In the genomic region with DNA sequence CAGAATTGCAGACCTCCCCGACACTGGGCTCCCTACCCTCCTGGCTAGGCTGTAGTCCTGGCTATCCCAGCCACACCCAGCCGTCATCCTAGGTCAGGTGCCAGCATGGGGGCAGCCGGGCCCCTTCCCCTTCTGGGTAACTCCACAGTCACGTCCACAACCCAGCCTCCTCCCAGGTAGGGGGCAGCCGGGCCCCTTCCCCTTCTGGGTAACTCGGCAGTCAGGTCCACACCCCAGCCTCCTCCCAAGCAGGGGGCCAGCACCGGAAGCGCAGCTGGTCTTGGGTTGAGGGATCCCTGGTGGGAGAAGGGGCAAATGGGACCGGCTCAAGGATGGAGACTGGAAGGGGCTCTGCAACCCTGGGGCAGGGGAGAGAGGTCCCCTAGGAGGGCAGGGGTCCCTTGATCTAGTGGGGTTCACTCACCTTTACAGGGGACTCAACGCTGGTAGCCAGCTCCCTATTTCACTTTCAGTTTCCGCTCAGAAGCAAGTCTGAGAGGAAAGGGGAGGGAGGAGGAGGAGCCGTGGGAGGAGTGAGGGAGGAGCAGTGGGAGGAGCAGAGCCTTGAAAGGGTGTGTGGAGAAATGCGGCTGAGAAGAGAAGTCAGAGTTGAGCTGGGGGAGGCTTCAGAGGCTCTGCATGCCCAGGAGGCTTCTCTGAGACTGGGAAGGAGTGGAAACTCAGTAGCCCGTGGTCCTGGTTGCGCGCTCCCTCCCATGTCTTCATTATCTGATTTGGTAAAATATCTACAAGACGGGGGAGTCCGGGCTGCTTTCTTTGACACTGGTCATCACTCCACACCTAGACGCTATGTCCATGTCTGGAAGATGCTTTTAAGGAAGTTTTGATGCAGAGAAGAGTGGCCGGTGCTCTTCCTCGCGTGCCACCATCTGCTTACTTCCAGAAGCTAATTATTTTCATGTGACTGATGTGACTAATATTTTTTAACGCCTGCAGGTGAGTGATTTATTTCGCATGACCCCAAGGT, we compare ENCODE assay signal across 8 cellular contexts. TPM values are rescaled to one million over a fixed set of nuclear protein-coding genes. Genes with fewer than 3 reads are reported as not detected.
DNase-seq lines count a peak whose midpoint lies in the region; ATAC-seq and TF ChIP-seq lines count a peak whose summit lies in the region.

TSS of gene TRIM21 (minus strand) at position 494 of the 988 bp plus-strand sequence. CDS start 3,293 bp downstream, outside the sequence.

- TF ChIP-seq CTCF in DND-41 (IDR thresholded peaks at IDR 0.05; ENCODE audit: borderline replicate concordance, extremely low read depth, low read length, poor library complexity, severe bottlenecking): peak; percentile 9
- no peak for TF ChIP-seq CTCF in IMR-90 (conservative IDR thresholded peaks at IDR 0.05; ENCODE audit: low read depth, low read length)
- TF ChIP-seq CTCF in omental fat pad (IDR thresholded peaks at IDR 0.05): no peak
- no peak for TF ChIP-seq CTCF in testis (IDR thresholded peaks at IDR 0.05)

- no peak within 1 kb of the TSS for H2AK5ac ChIP-seq in IMR-90 (ENCODE audit: low read depth, low read length)

- H4K20me1 ChIP-seq in DND-41 (ENCODE audit: insufficient read depth, low read length) (no peaks in the 10 kb centered on the region), IMR-90 (ENCODE audit: insufficient read depth, low read length) (no peaks in the 10 kb centered on the region)

- H2BK20ac ChIP-seq in IMR-90 (ENCODE audit: low read depth, low read length): no peak within 1 kb of the TSS

- H3K14ac ChIP-seq in IMR-90 (replicated peaks; ENCODE audit: low read depth, low read length): peak within 1 kb of the TSS; percentile 83; the same call in 1 of the 2 replicates

- H2BK5ac ChIP-seq in IMR-90 (ENCODE audit: low read depth, low read length, poor library complexity, severe bottlenecking): peak within 1 kb of the TSS; percentile 56

- H3K27me3 ChIP-seq in DND-41 (ENCODE audit: insufficient read depth, low read length, poor library complexity): no peaks in the 10 kb centered on the region
- H3K27me3 ChIP-seq in IMR-90 (ENCODE audit: control insufficient read depth, insufficient read depth, low read length): no peaks in the 10 kb centered on the region
- H3K27me3 ChIP-seq in testis: no peaks in the 10 kb centered on the region

- peak within 1 kb of the TSS; percentile 53; the same call in 1 of the 2 replicates for H3K56ac ChIP-seq in IMR-90 (ENCODE audit: extremely low read depth, insufficient read depth, low read length)

- intact Hi-C loops in IMR-90 (cut with micrococcal nuclease): loop anchor here (5.0 kb wide), 1 partner anchor 206 kb away; no protein-coding TSS in a partner anchor
- intact Hi-C loops in testis (cut with DNase I; ENCODE audit: low total_unique reads): no loop called here

- 20% methylated on average over 2 of the region's 24 CpGs; no CpG with 5 or more reads in 1 of the 2 experiments for WGBS in IMR-90 (ENCODE audit: extremely low coverage in 2 of 2, insufficient read length in 1 of 2), 2 experiments
- WGBS in testis, 2 donors: 7% methylated on average over 20 to 24 of the region's 24 CpGs

- H2AFZ ChIP-seq in DND-41 (ENCODE audit: low read depth, low read length) (peak within 1 kb of the TSS; percentile 98), IMR-90 (replicated peaks; ENCODE audit: low read length, poor library complexity) (peak within 1 kb of the TSS; percentile 99)

- H3K4ac ChIP-seq in IMR-90 (ENCODE audit: low read depth, low read length): 0 out of 2 replicates have a peak within 1 kb of the TSS, but pooled peaks have one; percentile 73

- in situ Hi-C loops in IMR-90 (cut with MboI; ENCODE audit: low sequenced_read_pairs): no loop called here

- peak within 1 kb of the TSS; percentile 74 for H2AK9ac ChIP-seq in IMR-90 (replicated peaks; ENCODE audit: low read depth, low read length, poor library complexity)

- peak within 1 kb of the TSS; percentile 69 to 74; a peak in 3 of 4 replicates for H4K8ac ChIP-seq in IMR-90 (ENCODE audit: low read depth in 2 of 2, low read length in 2 of 2)

- H3K9ac ChIP-seq in DND-41 (ENCODE audit: low read depth, low read length): peak within 1 kb of the TSS; percentile 78
- H3K9ac ChIP-seq in IMR-90 (ENCODE audit: low read depth, low read length): peak within 1 kb of the TSS; percentile 91

- H3K4me2 ChIP-seq in DND-41 (ENCODE audit: insufficient read depth, low read length): peak within 1 kb of the TSS; percentile 77
- H3K4me2 ChIP-seq in IMR-90 (ENCODE audit: low read depth, low read length): peak within 1 kb of the TSS; percentile 83

- H3K18ac ChIP-seq in IMR-90 (ENCODE audit: low read depth, low read length): peak within 1 kb of the TSS; percentile 78; the same call in 1 of the 2 replicates

- CTCF ChIA-PET in IMR-90 (lab: Yijun Ruan, JAX): interaction anchor here (1.5 kb wide), 1 partner anchor 19 kb away, joined by 4 read pairs; no protein-coding TSS in a partner anchor

- H3K23ac ChIP-seq in IMR-90 (ENCODE audit: low read depth, low read length): peak within 1 kb of the TSS; percentile 77; the same call in 1 of the 2 replicates

- peak within 1 kb of the TSS; percentile 77 to 92 for H3K4me3 ChIP-seq in DND-41 (ENCODE audit: low read depth in 1 of 2, low read length in 2 of 2)
- H3K4me3 ChIP-seq in IMR-90 (ENCODE audit: insufficient read depth, low read depth, low read length): peak within 1 kb of the TSS; percentile 96
- peak within 1 kb of the TSS; percentile 76 to 93 for H3K4me3 ChIP-seq in testis

- peaks cover 3% of the 10 kb centered on the region; the same call in 1 of the 2 replicates for H3K9me1 ChIP-seq in IMR-90 (ENCODE audit: insufficient read depth, low read length)

- H3K9me3 ChIP-seq in DND-41 (ENCODE audit: insufficient read depth, low read length, severe bottlenecking): no peaks in the 10 kb centered on the region
- H3K9me3 ChIP-seq in IMR-90 (ENCODE audit: control insufficient read depth, insufficient read depth, low read length): no peaks in the 10 kb centered on the region
- H3K9me3 ChIP-seq in testis: no peaks in the 10 kb centered on the region

- POLR2A ChIA-PET in IMR-90 (lab: Charles Lee; ENCODE audit: unreplicated experiment): no interaction called here

- peak within 1 kb of the TSS; percentile 68; the same call in 1 of the 2 replicates for H4K91ac ChIP-seq in IMR-90 (ENCODE audit: insufficient read depth, low read depth, low read length)

- H4K5ac ChIP-seq in IMR-90 (ENCODE audit: low read depth, low read length): peak within 1 kb of the TSS; percentile 56; the same call in 1 of the 2 replicates

- dilution Hi-C loops in IMR-90 (cut with HindIII; ENCODE audit: low sequenced_read_pairs, unreplicated experiment): no loop called here

- H3K36me3 ChIP-seq in DND-41 (ENCODE audit: insufficient read depth, low read length): peaks cover 18% of the 10 kb centered on the region
- peaks cover 15% of the 10 kb centered on the region for H3K36me3 ChIP-seq in IMR-90 (ENCODE audit: control insufficient read depth, insufficient read depth, low read length)
- H3K36me3 ChIP-seq in testis (ENCODE audit: low read depth, missing control alignments): no peaks in the 10 kb centered on the region

- H2BK120ac ChIP-seq in IMR-90 (ENCODE audit: low read depth, low read length): 0 out of 2 replicates have a peak within 1 kb of the TSS, but pooled peaks have one; percentile 39

- no TSS peak for BruUV-seq in IMR-90 (replicated peaks; lab: Mats Ljungman, UMichigan)

- H3K27ac ChIP-seq in DND-41 (ENCODE audit: low read length) (peak within 1 kb of the TSS; percentile 93), IMR-90 (ENCODE audit: insufficient read depth, low read length) (peak within 1 kb of the TSS; percentile 85), testis (peak within 1 kb of the TSS; percentile 58 to 81)

- DNase-seq in DND-41: peak; percentile 93
- peak; percentile 79 for DNase-seq in IMR-90
- peak; percentile 15 for DNase-seq in SK-N-DZ (ENCODE audit: low spot score)
- DNase-seq in activated naive CD4-positive, alpha-beta T cell treated with anti-CD3 and anti-CD28 coated beads, Interleukin-2, amount 50 U/mL, for 16 hours: peak; percentile 89
- DNase-seq in glomerular endothelial cell (ENCODE audit: extremely low read depth, low read depth, low spot score): peak; percentile 27
- DNase-seq in omental fat pad (ENCODE audit: low spot score): peak; percentile 62
- peak; percentile 93 for DNase-seq in testis

- ATAC-seq in DND-41 (ENCODE audit: insufficient read depth, low read depth) (peak; percentile 98), GM21528 (IDR thresholded peaks at IDR 0.05; ENCODE audit: low FRiP score, unreplicated experiment) (peak; percentile 100), IMR-90 (ENCODE audit: low read depth) (peak; percentile 100), omental fat pad (ENCODE audit: low FRiP score) (peak; percentile 98)

- peaks cover 4 to 6% of the 10 kb centered on the region in 2 experiments; a peak in 3 of 4 replicates for H3K79me1 ChIP-seq in IMR-90 (ENCODE audit: low read depth in 1 of 2, low read length in 2 of 2)

- H2BK15ac ChIP-seq in IMR-90 (ENCODE audit: low read depth, low read length): no peak within 1 kb of the TSS

- no peak for TF ChIP-seq POLR2A in IMR-90 (IDR thresholded peaks at IDR 0.05; ENCODE audit: low read depth, low read length)
- no peak for TF ChIP-seq POLR2A in testis (IDR thresholded peaks at IDR 0.05)

- H3K79me2 ChIP-seq in DND-41 (ENCODE audit: insufficient read depth, low read length): peaks cover 10% of the 10 kb centered on the region

- H3K4me1 ChIP-seq in DND-41 (ENCODE audit: insufficient read depth, low read length) (peaks cover 17% of the 10 kb centered on the region), IMR-90 (ENCODE audit: control insufficient read depth, insufficient read depth, low read length) (no peaks in the 10 kb centered on the region), testis (no peaks in the 10 kb centered on the region)

- TF ChIP-seq RAD21 in IMR-90 (IDR thresholded peaks at IDR 0.05; ENCODE audit: low read length): no peak

TF ChIP-seq in IMR-90, 13 proteins besides CTCF, POLR2A, EP300 and RAD21:
- TF ChIP-seq NFE2L2 (IDR thresholded peaks at IDR 0.05; ENCODE audit: low read depth, low read length) (no peak), MAZ (IDR thresholded peaks at IDR 0.05; ENCODE audit: borderline replicate concordance, low read depth, low read length) (peak; percentile 89; the same call in 1 of the 2 replicates)
TF ChIP-seq in IMR-90: peak in this region for 1.

RNA-seq across cellular contexts. Expression of gene TRIM21, which starts in this region (rescaled TPM):
- total RNA-seq in IMR-90 (2012; rRNA removed): 18.6 and 19.2 TPM in 2 replicates
- 13.5 and 13.9 TPM in 2 replicates for polyA plus RNA-seq in IMR-90 (2012; rRNA removed)
- polyA plus RNA-seq in IMR-90 (2012; cell fraction: cytosol; rRNA removed): 7.6 and 7.9 TPM in 2 replicates
- polyA plus RNA-seq in IMR-90 (2012; cell fraction: nucleus; rRNA removed; ENCODE audit: low replicate concordance): 5.3 and 10.9 TPM in 2 replicates
- polyA plus RNA-seq in SK-N-DZ (2014; cell fraction: cytosol; rRNA removed): 0.18 and 0.39 TPM in 2 replicates
- polyA plus RNA-seq in SK-N-DZ (2014; cell fraction: nucleus; rRNA removed): 0.49 and 1.2 TPM in 2 replicates
- total RNA-seq in glomerular endothelial cell: 35.5 and 36.1 TPM in 2 replicates
- 10 to 100 TPM; 14.1 to 30.6 (median 17.3) TPM for total RNA-seq in omental fat pad
- total RNA-seq in testis: 1 to 10 TPM; 4.6 to 8.9 TPM
- polyA plus RNA-seq in testis (ENCODE audit: insufficient read depth, low read depth, low replicate concordance): 11.0 TPM

Comparison
In these comparisons a context has a peak if more than half of its experiments do, and no peak if none do; other contexts are left out.
1. Peak in every context shown above with its lines: DNase-seq, ATAC-seq, H3K4me3 ChIP-seq and H3K27ac ChIP-seq.
2. DNase-seq: peak in every context shown above with its lines; median percentile 93 in DND-41; 93 in testis; 89 in activated naive CD4-positive, alpha-beta T cell treated with anti-CD3 and anti-CD28 coated beads, Interleukin-2, amount 50 U/mL, for 16 hours; 79 in IMR-90; 62 in omental fat pad; 27 in glomerular endothelial cell; 15 in SK-N-DZ.